8 cellular contexts compared by ENCODE assay signal in genomic region chr2:197813093-197813787, GRCh38. TPM values are rescaled to one million over a fixed set of nuclear protein-coding genes. Genes with fewer than 3 reads are reported as not detected.
A peak's percentile ranks its signal among the peaks of the same experiment; 100 is the strongest.
DNase-seq lines count a peak whose midpoint lies in the region; ATAC-seq, FAIRE-seq and TF ChIP-seq lines count a peak whose summit lies in the region.

No MANE protein-coding gene starts in this region.

- in situ Hi-C loops in KBM-7 (cut with MboI; ENCODE audit: low pct_unique_long_range_greater_than_20kb, low sequenced_read_pairs): no loop called here

- H3K27ac ChIP-seq in heart left ventricle (no peak overlapping the region), right atrium auricular region (no peak overlapping the region), right lobe of liver (no peak overlapping the region)

- H3K9me3 ChIP-seq in heart left ventricle (no peaks in the 10 kb centered on the region), right atrium auricular region (no peaks in the 10 kb centered on the region), right lobe of liver (no peaks in the 10 kb centered on the region)

- intact Hi-C loops in heart left ventricle (cut with DNase I): loop anchor here in 5 of 10 donors (5.0 to 10.0 kb wide), 5 partner anchors 62 to 154 kb away; no protein-coding TSS in a partner anchor
- intact Hi-C loops in right lobe of liver (cut with DNase I): no loop called here

- TF ChIP-seq POLR2A in heart left ventricle (IDR thresholded peaks at IDR 0.05) (no peak), right lobe of liver (IDR thresholded peaks at IDR 0.05) (no peak)

- H3K4me3 ChIP-seq in heart left ventricle (no peak overlapping the region), right atrium auricular region (no peak overlapping the region), right lobe of liver (no peak overlapping the region)

- H3K36me3 ChIP-seq in heart left ventricle: no peaks in the 10 kb centered on the region
- no peaks in the 10 kb centered on the region for H3K36me3 ChIP-seq in right atrium auricular region
- H3K36me3 ChIP-seq in right lobe of liver: no peaks in the 10 kb centered on the region

- WGBS in heart left ventricle, 4 donors: 58 to 65% (median 64%) methylated on average over 3 of the region's 3 CpGs
- WGBS in right lobe of liver (ENCODE audit: insufficient coverage, low coverage, low lambda C conversion rate, missing lambda C conversion rate): 17% methylated on average over 3 of the region's 3 CpGs

- FAIRE-seq in HTR-8/SVneo (lab: Jason Lieb, UNC): no peak

- H3K4me1 ChIP-seq in heart left ventricle (peaks cover 0 to 26% (median 1%) of the 10 kb centered on the region in 12 donors), right atrium auricular region (peaks cover 0 to 11% of the 10 kb centered on the region in 2 donors), right lobe of liver (no peaks in the 10 kb centered on the region)

- TF ChIP-seq CTCF in heart left ventricle (IDR thresholded peaks at IDR 0.05) (peak; percentile 31 to 60 (median 44)), right atrium auricular region (IDR thresholded peaks at IDR 0.05) (peak in 1 of 2 donors; percentile 61), right lobe of liver (IDR thresholded peaks at IDR 0.05) (peak in 3 of 4 donors; percentile 54 to 62 (median 59))

- ATAC-seq in heart left ventricle: peak in 1 of 4 donors; percentile 23
- peak; percentile 56 to 78 (median 64) for ATAC-seq in right lobe of liver
- ATAC-seq in GM21619 (IDR thresholded peaks at IDR 0.05; ENCODE audit: unreplicated experiment): no peak

- DNase-seq in heart left ventricle (no peak), right atrium auricular region (ENCODE audit: low spot score) (no peak), KBM-7 (peak; percentile 41), amniotic epithelial cell (ENCODE audit: low read depth) (peak; percentile 61), right lobe of liver (no peak), NCI-H1436 treated with DMSO at 0.1 percent for 48 hours (lab: John Stamatoyannopoulos, UW) (no peak), HTR-8/SVneo (ENCODE audit: insufficient read length, low spot score) (no peak)

- H3K27me3 ChIP-seq in heart left ventricle (no peaks in the 10 kb centered on the region), right atrium auricular region (no peaks in the 10 kb centered on the region), right lobe of liver (no peaks in the 10 kb centered on the region)

RNA-seq across cellular contexts. Expression of gene PLCL1, which starts 8.8 kb away (rescaled TPM):
- total RNA-seq in heart left ventricle: 100 to 1,000 TPM in 3 of 9 donors, 10 to 100 TPM in 6; 65.9 to 126 (median 97.6) TPM
- polyA plus RNA-seq in heart left ventricle: 10 to 100 TPM; 22.0 to 33.3 TPM
- 10 to 100 TPM; 26.8 to 32.0 TPM for total RNA-seq in right atrium auricular region
- under 1 TPM; 0.12 to 0.37 (median 0.24) TPM for total RNA-seq in right lobe of liver

RNA-seq across cellular contexts. Expression of gene BOLL, which starts 28.1 kb away (rescaled TPM):
- total RNA-seq in heart left ventricle (under 1 TPM in 2 of 9 donors, not detected in 7; 0.12 to 0.21 TPM), right atrium auricular region (not detected), right lobe of liver (not detected)
- polyA plus RNA-seq in heart left ventricle: under 1 TPM in 1 of 2 donors, not detected in 1; 0.08 TPM

Comparison
In these comparisons a context has a peak if more than half of its experiments do, and no peak if none do; other contexts are left out.
1. DNase-seq: peak in KBM-7 (single experiment) and amniotic epithelial cell (single experiment); none in heart left ventricle (0 of 5), right atrium auricular region (single experiment), right lobe of liver (0 of 3), NCI-H1436 treated with DMSO at 0.1 percent for 48 hours (single experiment) and HTR-8/SVneo (single experiment).
2. RNA of gene PLCL1, which starts 8.8 kb away (total RNA-seq): 65.9 to 126 TPM in heart left ventricle and 26.8 to 32.0 TPM in right atrium auricular region; 0.12 to 0.37 TPM in right lobe of liver; every median in the first group is over 10 times any median in the second.